In genomic region chr4:161457311-161457710, GRCh38 we compare ENCODE assay signal across 23 cellular contexts.
"Had no signal": no experiment of that assay in that cellular context is flagged by ENCODE, and none has a peak within 500 bp of the region (broad histone marks: within the 10 kb centered on the region; RNA-seq: fewer than 3 reads in every experiment).

No MANE protein-coding gene starts in this region.

- H3K27me3 ChIP-seq: left lung, pancreas, spleen, suprapubic skin, tibial artery, uterus had no signal

- DNase-seq: hippocampal formation; kidney; left colon; left lung; lower lobe of right lung; mammary epithelial cell; naive thymus-derived CD8-positive, alpha-beta T cell; nucleus accumbens; pancreas; posterior cingulate gyrus; retina; right cardiac atrium; small intestine; spleen; stimulated activated CD4-positive, alpha-beta T cell treated with anti-CD3 and anti-CD28 coated beads, Interleukin-4, amount 100 ng/mL, for 24 hours; stimulated activated naive CD4-positive, alpha-beta T cell; tibial artery; uterus had no signal

- H3K36me3 ChIP-seq: left lung, lower lobe of right lung, pancreas, prostate gland, spleen, suprapubic skin, thoracic aorta, tibial artery, uterus had no signal

- H3K4me3 ChIP-seq: left lung, lower lobe of right lung, pancreas, prostate gland, spleen, suprapubic skin, thoracic aorta, tibial artery, uterus had no signal

- H3K9me3 ChIP-seq: left lung, lower lobe of right lung, pancreas, prostate gland, spleen, suprapubic skin, thoracic aorta, tibial artery, uterus had no signal

- H3K27ac ChIP-seq: left lung, lower lobe of right lung, pancreas, prostate gland, spleen, suprapubic skin, thoracic aorta, tibial artery, uterus had no signal

- ATAC-seq: left colon; left lung; lower lobe of right lung; naive thymus-derived CD8-positive, alpha-beta T cell; pancreas; right cardiac atrium; sciatic nerve; stimulated activated effector memory CD8-positive, alpha-beta T cell treated with anti-CD3 and anti-CD28 coated beads, Interleukin-12 subunit alpha, Interleukin-12 subunit beta, amount 100 ng/mL, for 72 hours had no signal

- H3K4me1 ChIP-seq: left lung, lower lobe of right lung, pancreas, prostate gland, spleen, suprapubic skin, tibial artery, uterus had no signal
